Comparison of ENCODE assay signal across 8 cellular contexts in the genomic region with DNA sequence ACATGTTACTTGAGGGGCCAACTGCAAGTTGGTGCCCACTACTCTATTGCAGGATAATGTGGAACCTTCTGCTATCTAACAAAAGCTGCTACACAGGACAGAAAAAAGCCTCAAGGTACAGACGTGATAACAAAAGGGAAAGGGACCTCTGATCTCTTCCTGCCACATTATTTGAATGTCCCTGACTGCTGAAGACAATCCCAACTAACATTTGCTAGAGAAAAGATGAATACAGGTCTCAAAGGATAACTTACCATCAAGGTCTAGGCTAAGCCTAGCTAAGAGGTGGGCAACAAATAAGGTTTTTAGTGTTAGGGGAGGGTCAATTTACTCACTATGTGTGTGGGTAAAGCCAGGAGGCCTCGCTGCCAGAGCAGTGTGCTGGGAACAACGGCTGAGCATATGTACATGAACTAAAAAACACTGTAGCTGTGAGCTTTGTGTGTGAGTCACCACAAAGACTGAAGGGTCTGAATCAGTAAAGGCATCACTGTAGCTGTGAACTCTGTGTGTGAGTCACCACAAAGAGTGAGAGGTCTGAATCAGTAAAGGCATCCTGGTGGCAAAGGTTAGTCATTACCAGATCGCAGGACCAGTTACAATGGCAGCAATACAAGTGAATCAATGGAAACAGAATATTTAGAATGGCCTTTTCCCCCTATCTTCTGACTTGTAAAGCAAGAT.
DNase-seq lines count a peak whose midpoint lies in the region; ATAC-seq, FAIRE-seq and TF ChIP-seq lines count a peak whose summit lies in the region.

No MANE protein-coding gene starts in this region.

- no peak overlapping the region for H3K14ac ChIP-seq in mesenchymal stem cell (ENCODE audit: low read length in 2 of 2)

- H3K36me3 ChIP-seq in CD4-positive, CD25-positive, alpha-beta regulatory T cell (ENCODE audit: control insufficient read depth, insufficient read depth, low read length) = no peaks in the 10 kb centered on the region
- H3K36me3 ChIP-seq in mesenchymal stem cell (ENCODE audit: control insufficient read depth in 1 of 2, insufficient read depth in 2 of 2, low read depth in 1 of 2, low read length in 2 of 2) = no peaks in the 10 kb centered on the region

- TF ChIP-seq POLR2A in H54 (IDR thresholded peaks at IDR 0.05; ENCODE audit: low read depth, low read length) = no peak

- H2BK12ac ChIP-seq in mesenchymal stem cell (ENCODE audit: low read length in 2 of 2) = no peak overlapping the region

- ATAC-seq in CD4-positive, CD25-positive, alpha-beta regulatory T cell (ENCODE audit: low read depth in 2 of 2) = peak; percentile 97 to 99

- no peak overlapping the region for H2AFZ ChIP-seq in mesenchymal stem cell (ENCODE audit: low read depth, low read length)

- H3K4me3 Mint-ChIP-seq in CD4-positive, CD25-positive, alpha-beta regulatory T cell = no peak overlapping the region
- H3K4me3 Mint-ChIP-seq in activated naive CD4-positive, alpha-beta T cell treated with anti-CD3 and anti-CD28 coated beads for 36 hours = peak overlapping the region; percentile 11

- no peak overlapping the region for H4K91ac ChIP-seq in mesenchymal stem cell (ENCODE audit: low read length)

- H2BK5ac ChIP-seq in mesenchymal stem cell (ENCODE audit: low read depth, low read length, poor library complexity, severe bottlenecking) = no peak overlapping the region

- 4% methylated on average over 2 of the region's 4 CpGs for WGBS in mesenchymal stem cell

- H3K4me1 Mint-ChIP-seq in CD4-positive, CD25-positive, alpha-beta regulatory T cell = peaks cover 0 to 4% (median 0%) of the 10 kb centered on the region in 4 donors
- peaks cover 33% of the 10 kb centered on the region for H3K4me1 Mint-ChIP-seq in activated naive CD4-positive, alpha-beta T cell treated with anti-CD3 and anti-CD28 coated beads for 36 hours (ENCODE audit: low read depth)

- no peak overlapping the region for H2BK15ac ChIP-seq in mesenchymal stem cell (ENCODE audit: low read depth, poor library complexity, severe bottlenecking)

- H3K18ac ChIP-seq in mesenchymal stem cell (ENCODE audit: low read depth in 1 of 2, low read length in 2 of 2) = no peak overlapping the region

- no peak overlapping the region for H3K27ac ChIP-seq in CD4-positive, CD25-positive, alpha-beta regulatory T cell (ENCODE audit: insufficient read depth, low read length, poor library complexity, severe bottlenecking)
- peak overlapping the region; percentile 68 for H3K27ac ChIP-seq in mesenchymal stem cell (ENCODE audit: low read length, poor library complexity, severe bottlenecking)

- H3K27me3 ChIP-seq in CD4-positive, CD25-positive, alpha-beta regulatory T cell (ENCODE audit: control insufficient read depth, insufficient read depth, low read length) = peaks cover 15% of the 10 kb centered on the region
- peaks cover 9 to 78% of the 10 kb centered on the region in 2 experiments for H3K27me3 ChIP-seq in mesenchymal stem cell (ENCODE audit: control insufficient read depth in 1 of 2, insufficient read depth in 1 of 2, low read length in 2 of 2)

- no peak overlapping the region for H2AK5ac ChIP-seq in mesenchymal stem cell (ENCODE audit: low read length, severe bottlenecking)

- no peak overlapping the region for H3K4ac ChIP-seq in mesenchymal stem cell (ENCODE audit: low read depth in 1 of 2, low read length in 2 of 2)

- peak; percentile 100 for FAIRE-seq in H54 (lab: Jason Lieb, UNC)

- H3K4me2 ChIP-seq in mesenchymal stem cell (ENCODE audit: low read length, poor library complexity, severe bottlenecking) = peak overlapping the region; percentile 16

- intact Hi-C loops in activated naive CD4-positive, alpha-beta T cell treated with anti-CD3 and anti-CD28 coated beads for 36 hours (cut with micrococcal nuclease) = loop anchor here (1.0 to 10.0 kb wide), 7 partner anchors 9 to 357 kb away; a partner anchor contains a TSS

- no peak overlapping the region for H3K9ac ChIP-seq in mesenchymal stem cell (ENCODE audit: low read length)

- H3K9me3 Mint-ChIP-seq in CD4-positive, CD25-positive, alpha-beta regulatory T cell = peaks cover 0 to 2% (median 0%) of the 10 kb centered on the region in 7 donors
- H3K9me3 Mint-ChIP-seq in activated naive CD4-positive, alpha-beta T cell treated with anti-CD3 and anti-CD28 coated beads for 36 hours = no peaks in the 10 kb centered on the region

- H3K27me3 Mint-ChIP-seq in CD4-positive, CD25-positive, alpha-beta regulatory T cell = peaks cover 17% of the 10 kb centered on the region
- peaks cover 6% of the 10 kb centered on the region for H3K27me3 Mint-ChIP-seq in activated naive CD4-positive, alpha-beta T cell treated with anti-CD3 and anti-CD28 coated beads for 36 hours (ENCODE audit: low read depth)

- CTCF ChIA-PET in activated naive CD4-positive, alpha-beta T cell treated with anti-CD3 and anti-CD28 coated beads for 36 hours (lab: Charles Lee) = interaction anchor here (0.6 to 3.6 kb wide), 6 partner anchors 9 to 154 kb away, joined by 3 to 30 read pairs (median 6); no protein-coding TSS in a partner anchor

- no peak overlapping the region for H2BK120ac ChIP-seq in mesenchymal stem cell (ENCODE audit: low read depth, low read length)

- no peak overlapping the region for H3K23ac ChIP-seq in mesenchymal stem cell (ENCODE audit: low read length in 2 of 2)

- H3K4me3 ChIP-seq in CD4-positive, CD25-positive, alpha-beta regulatory T cell (ENCODE audit: low read depth, low read length) = no peak overlapping the region
- H3K4me3 ChIP-seq in mesenchymal stem cell (ENCODE audit: insufficient read depth in 1 of 2, low read depth in 1 of 2, low read length in 2 of 2) = no peak overlapping the region

- H3K36me3 Mint-ChIP-seq in CD4-positive, CD25-positive, alpha-beta regulatory T cell = no peaks in the 10 kb centered on the region
- H3K36me3 Mint-ChIP-seq in activated naive CD4-positive, alpha-beta T cell treated with anti-CD3 and anti-CD28 coated beads for 36 hours (ENCODE audit: low read depth) = no peaks in the 10 kb centered on the region

- H3K79me1 ChIP-seq in mesenchymal stem cell (replicated peaks; ENCODE audit: low read length, poor library complexity, severe bottlenecking) = no peaks in the 10 kb centered on the region

- H3K4me1 ChIP-seq in CD4-positive, CD25-positive, alpha-beta regulatory T cell (ENCODE audit: control insufficient read depth, insufficient read depth, low read length, poor library complexity, severe bottlenecking) = no peaks in the 10 kb centered on the region
- H3K4me1 ChIP-seq in mesenchymal stem cell (ENCODE audit: control insufficient read depth, insufficient read depth, low read depth, low read length) = no peaks in the 10 kb centered on the region

- H3K9me3 ChIP-seq in CD4-positive, CD25-positive, alpha-beta regulatory T cell (ENCODE audit: control insufficient read depth in 2 of 2, low read length in 2 of 2) = no peaks in the 10 kb centered on the region
- H3K9me3 ChIP-seq in mesenchymal stem cell (ENCODE audit: control insufficient read depth, low read length) = no peaks in the 10 kb centered on the region

- no peak overlapping the region for H3K27ac Mint-ChIP-seq in CD4-positive, CD25-positive, alpha-beta regulatory T cell
- H3K27ac Mint-ChIP-seq in activated naive CD4-positive, alpha-beta T cell treated with anti-CD3 and anti-CD28 coated beads for 36 hours = peak overlapping the region; percentile 88

- DNase-seq in CD4-positive, CD25-positive, alpha-beta regulatory T cell = peak in 1 of 3 donors; percentile 55
- peak; percentile 45 for DNase-seq in H54 (ENCODE audit: insufficient read length, low spot score)
- DNase-seq in NCI-H226 = peak; percentile 86
- peak; percentile 80 for DNase-seq in activated naive CD4-positive, alpha-beta T cell treated with anti-CD3 and anti-CD28 coated beads for 36 hours
- peak; percentile 98 for DNase-seq in mesenchymal stem cell
- DNase-seq in NCI-H524 (lab: John Stamatoyannopoulos, UW) = no peak
- no peak for DNase-seq in DMS114 treated with DMSO at 0.1 percent for 48 hours (lab: John Stamatoyannopoulos, UW; ENCODE audit: unreplicated experiment)
- DNase-seq in retina = no peak

- H4K8ac ChIP-seq in mesenchymal stem cell (ENCODE audit: low read length) = no peak overlapping the region

Comparison
In these comparisons a context has a peak if more than half of its experiments do, and no peak if none do; other contexts are left out.
1. DNase-seq: peak in H54 (single experiment), NCI-H226 (single experiment), activated naive CD4-positive, alpha-beta T cell treated with anti-CD3 and anti-CD28 coated beads for 36 hours (single experiment) and mesenchymal stem cell (single experiment); none in NCI-H524 (0 of 2), DMS114 treated with DMSO at 0.1 percent for 48 hours (single experiment) and retina (single experiment).